In genomic region chr17:7574176-7574953, GRCh38 we compare ENCODE assay signal across 8 cellular contexts. TPM values are rescaled to one million over a fixed set of nuclear protein-coding genes. Genes with fewer than 3 reads are reported as not detected.
DNase-seq lines count a peak whose midpoint lies in the region; ATAC-seq, FAIRE-seq and TF ChIP-seq lines count a peak whose summit lies in the region.

No MANE protein-coding gene starts in this region.

- no peak for FAIRE-seq in pancreas (lab: Jason Lieb, UNC)

- CTCF ChIA-PET in Panc1 (lab: Charles Lee) = interaction anchor here (0.7 kb wide), 1 partner anchor 113 kb away, joined by 5 read pairs; no protein-coding TSS in a partner anchor
- CTCF ChIA-PET in HEK293T (lab: Yijun Ruan, JAX) = no interaction called here

- peak overlapping the region; percentile 93 for H3K9ac ChIP-seq in ES-I3 (ENCODE audit: low read depth, low read length)

- DNase-seq in Panc1 (ENCODE audit: low read depth, low spot score) (no peak), epithelial cell of prostate (ENCODE audit: low read depth, low spot score) (no peak), pancreas (no peak), HEK293T (ENCODE audit: extremely low spot score) (no peak), cerebellar nuclear complex (lab: John Stamatoyannopoulos, UW) (no peak)
- no peak for DNase-seq in activated CD4-positive, CD25-positive, alpha-beta regulatory T cell (lab: John Stamatoyannopoulos, UW)

- H3K36me3 ChIP-seq in ES-I3 (ENCODE audit: insufficient read depth, low read length) = peaks cover 50% of the 10 kb centered on the region
- H3K36me3 ChIP-seq in Panc1 (ENCODE audit: control insufficient read depth, insufficient read depth, low read length) = peaks cover 29% of the 10 kb centered on the region
- peaks cover 23 to 54% (median 50%) of the 10 kb centered on the region in 3 donors for H3K36me3 ChIP-seq in pancreas

- no peaks in the 10 kb centered on the region for H3K9me3 ChIP-seq in ES-I3 (ENCODE audit: control insufficient read depth, insufficient read depth, low read length)
- H3K9me3 ChIP-seq in Panc1 (ENCODE audit: control insufficient read depth, insufficient read depth, low read depth, low read length) = no peaks in the 10 kb centered on the region
- H3K9me3 ChIP-seq in pancreas = no peaks in the 10 kb centered on the region

- H3K4me3 ChIP-seq in Panc1 (ENCODE audit: low read depth in 2 of 2, low read length in 2 of 2) (peak overlapping the region; percentile 85 to 89), pancreas (peak overlapping the region; percentile 84 to 99 (median 93))

- intact Hi-C loops in Panc1 (cut with micrococcal nuclease; ENCODE audit: unreplicated experiment) = no loop called here
- intact Hi-C loops in pancreas (cut with DNase I) = no loop called here

- POLR2A ChIA-PET in Panc1 (lab: Charles Lee) = interaction anchor here (0.5 to 0.6 kb wide), 2 partner anchors 229 to 673 kb away, joined by 4 to 5 read pairs; partner anchors contain the start of gene CTC1
- POLR2A ChIA-PET in HEK293T (lab: Yijun Ruan, JAX) = interaction anchor here (0.6 to 6.3 kb wide), 10 partner anchors 10 to 134 kb away, joined by 3 to 40 read pairs (median 4); partner anchors contain the start of genes MPDU1, SAT2, SENP3 and TNFSF12

- TF ChIP-seq CTCF in Panc1 (IDR thresholded peaks at IDR 0.05) (no peak), pancreas (IDR thresholded peaks at IDR 0.05) (no peak)

- WGBS in pancreas, 2 donors = 20 to 24% methylated on average over 15 of the region's 15 CpGs

- H3K27ac ChIP-seq in Panc1 (ENCODE audit: low read length) (peak overlapping the region; percentile 90), epithelial cell of prostate (peak overlapping the region; percentile 99), pancreas (peak overlapping the region; percentile 82 to 95 (median 92))

- H3K27me3 ChIP-seq in Panc1 (ENCODE audit: control insufficient read depth, insufficient read depth, low read length) (no peaks in the 10 kb centered on the region), pancreas (no peaks in the 10 kb centered on the region)

- peaks cover 17% of the 10 kb centered on the region for H3K4me1 ChIP-seq in ES-I3 (ENCODE audit: insufficient read depth, low read length)
- H3K4me1 ChIP-seq in Panc1 (ENCODE audit: control insufficient read depth, insufficient read depth, low read length) = peaks cover 50% of the 10 kb centered on the region
- peaks cover 7 to 30% (median 10%) of the 10 kb centered on the region in 3 donors for H3K4me1 ChIP-seq in pancreas

- ATAC-seq in Panc1 = no peak
- no peak for ATAC-seq in pancreas
- no peak for ATAC-seq in GM21360 (IDR thresholded peaks at IDR 0.05; ENCODE audit: unreplicated experiment)

- no TSS peak for BruUV-seq in Panc1 (replicated peaks; lab: Mats Ljungman, UMichigan)

- in situ Hi-C loops in Panc1 (cut with HindIII; ENCODE audit: low pct_unique_long_range_greater_than_20kb, low sequenced_read_pairs) = no loop called here

TF ChIP-seq in HEK293T, 16 proteins besides CTCF, POLR2A, EP300 and RAD21:
- TF ChIP-seq ARNT (IDR thresholded peaks at IDR 0.05) (no peak), CTBP1 (IDR thresholded peaks at IDR 0.05; ENCODE audit: borderline replicate concordance) (no peak), LEF1 (IDR thresholded peaks at IDR 0.05; ENCODE audit: borderline replicate concordance) (no peak), ZNF384 (IDR thresholded peaks at IDR 0.05) (no peak), L3MBTL2 (conservative IDR thresholded peaks at IDR 0.05) (no peak), FOXM1 (IDR thresholded peaks at IDR 0.05; ENCODE audit: borderline replicate concordance) (no peak), SUZ12 (IDR thresholded peaks at IDR 0.05) (no peak), FOXA1 (IDR thresholded peaks at IDR 0.05) (no peak), ELF4 (IDR thresholded peaks at IDR 0.05) (no peak), HDGF (IDR thresholded peaks at IDR 0.05; ENCODE audit: borderline replicate concordance) (no peak), NFRKB (IDR thresholded peaks at IDR 0.05) (no peak), SP1 (IDR thresholded peaks at IDR 0.05) (no peak), PKNOX1 (IDR thresholded peaks at IDR 0.05) (no peak), TARDBP (IDR thresholded peaks at IDR 0.05) (no peak)
TF ChIP-seq in HEK293T: peak in this region for 0.

RNA-seq across cellular contexts. Expression of gene CD68, which starts 5.1 kb away (rescaled TPM):
- 51.6 TPM for total RNA-seq in Panc1 (2021; ENCODE audit: unreplicated experiment)
- polyA plus RNA-seq in Panc1 (2012; ENCODE audit: insufficient read length) = 47.6 TPM
- 10 to 100 TPM in 3 of 6 donors, 1 to 10 TPM in 3; 3.7 to 60.0 (median 11.1) TPM for total RNA-seq in pancreas
- 1 to 10 TPM; 1.8 to 9.7 TPM for polyA plus RNA-seq in pancreas

RNA-seq across cellular contexts. Expression of gene MPDU1, which starts 9.3 kb away (rescaled TPM):
- total RNA-seq in Panc1 (2021; ENCODE audit: unreplicated experiment) = 47.1 TPM
- polyA plus RNA-seq in Panc1 (2012; ENCODE audit: insufficient read length) = 68.0 TPM
- 10 to 100 TPM; 12.3 to 27.1 (median 18.3) TPM for total RNA-seq in pancreas
- polyA plus RNA-seq in pancreas = 10 to 100 TPM; 46.3 to 48.2 TPM

RNA-seq across cellular contexts. Expression of gene SENP3, which starts 12.6 kb away (rescaled TPM):
- total RNA-seq in Panc1 (2021; ENCODE audit: unreplicated experiment) (63.7 TPM), pancreas (10 to 100 TPM; 14.7 to 24.1 (median 15.7) TPM)
- polyA plus RNA-seq in Panc1 (2012; ENCODE audit: insufficient read length) = 68.6 TPM
- 10 to 100 TPM; 25.5 to 33.1 TPM for polyA plus RNA-seq in pancreas

RNA-seq across cellular contexts. Expression of gene SOX15, which starts 15.5 kb away (rescaled TPM):
- total RNA-seq in Panc1 (2021; ENCODE audit: unreplicated experiment) (0.33 TPM), pancreas (under 1 TPM in 3 of 6 donors, not detected in 3; 0.18 to 0.35 (median 0.25) TPM)
- polyA plus RNA-seq in Panc1 (2012; ENCODE audit: insufficient read length) = 1.1 TPM
- polyA plus RNA-seq in pancreas = 1 to 10 TPM in 1 of 2 donors, under 1 TPM in 1; 0.53 to 1.0 TPM

RNA-seq across cellular contexts. Expression of gene TNFSF13, which starts 15.8 kb away (rescaled TPM):
- total RNA-seq in Panc1 (2021; ENCODE audit: unreplicated experiment) (2.3 TPM), pancreas (10 to 100 TPM; 10.5 to 31.2 (median 15.4) TPM)
- 3.1 TPM for polyA plus RNA-seq in Panc1 (2012; ENCODE audit: insufficient read length)
- 10 to 100 TPM; 16.9 to 17.8 TPM for polyA plus RNA-seq in pancreas
